Comparison of ENCODE assay signal across 11 cellular contexts in genomic region chr3:70811880-70812279, GRCh38.
A peak's percentile ranks its signal among the peaks of the same experiment; 100 is the strongest.
DNase-seq lines count a peak whose midpoint lies in the region; ATAC-seq and TF ChIP-seq lines count a peak whose summit lies in the region.
"Had no signal": no experiment of that assay in that cellular context is flagged by ENCODE, and none has a peak within 500 bp of the region (broad histone marks: within the 10 kb centered on the region; RNA-seq: fewer than 3 reads in every experiment).

No MANE protein-coding gene starts in this region.

- DNase-seq in DMS153 (lab: John Stamatoyannopoulos, UW) (peak; percentile 10), DMS153 treated with DMSO at 0.1 percent for 48 hours (lab: John Stamatoyannopoulos, UW; ENCODE audit: unreplicated experiment) (no peak), SJCRH30 (peak; percentile 39 to 58), fibroblast of pulmonary artery (ENCODE audit: low read depth) (peak; percentile 84), psoas muscle (peak; percentile 35 to 42), natural killer cell (no peak)
- DNase-seq: NCI-H2227 treated with DMSO at 0.1 percent for 48 hours; stimulated activated CD4-positive, alpha-beta T cell treated with anti-CD3 and anti-CD28 coated beads, Interleukin-1b, Interleukin-23, amount 100 ng/mL, for 48 hours; thyroid gland had no signal

- no peak overlapping the region for H3K27ac Mint-ChIP-seq in natural killer cell

- no peaks in the 10 kb centered on the region for H3K4me1 Mint-ChIP-seq in natural killer cell

- H3K4me1 ChIP-seq in SJCRH30 = no peaks in the 10 kb centered on the region; the same call in 1 of the 2 replicates
- H3K4me1 ChIP-seq in psoas muscle = no peaks in the 10 kb centered on the region
- H3K4me1 ChIP-seq: thyroid gland had no signal

- peaks cover 5 to 25% of the 10 kb centered on the region in 2 donors for H3K27me3 Mint-ChIP-seq in natural killer cell (ENCODE audit: low read depth in 2 of 2)

- H3K36me3 ChIP-seq in SJCRH30 = no peaks in the 10 kb centered on the region
- H3K36me3 ChIP-seq in psoas muscle (ENCODE audit: insufficient read depth in 1 of 2, low read depth in 1 of 2) = no peaks in the 10 kb centered on the region
- H3K36me3 ChIP-seq: thyroid gland had no signal

- no peaks in the 10 kb centered on the region for H3K27me3 ChIP-seq in SJCRH30
- no peaks in the 10 kb centered on the region for H3K27me3 ChIP-seq in psoas muscle (ENCODE audit: insufficient read depth in 3 of 3, low read length in 2 of 3)
- H3K27me3 ChIP-seq: thyroid gland had no signal

- H3K4me3 ChIP-seq in SJCRH30 (no peak overlapping the region), fibroblast of pulmonary artery (replicated peaks; ENCODE audit: low read depth, low read length) (no peak overlapping the region), psoas muscle (no peak overlapping the region)
- H3K4me3 ChIP-seq: thyroid gland had no signal

- TF ChIP-seq CTCF in fibroblast of pulmonary artery (IDR thresholded peaks at IDR 0.05; ENCODE audit: low read length, missing control alignments) (no peak), psoas muscle (IDR thresholded peaks at IDR 0.05) (no peak), natural killer cell (IDR thresholded peaks at IDR 0.05) (no peak)

- WGBS in psoas muscle, 3 donors = 5 to 11% (median 9%) methylated on average over 2 of the region's 2 CpGs

- H3K9me3 Mint-ChIP-seq in natural killer cell = no peaks in the 10 kb centered on the region

- ATAC-seq in psoas muscle = peak in 3 of 4 donors; percentile 37 to 74 (median 63)
- ATAC-seq in natural killer cell = no peak
- no peak for ATAC-seq in GM21526 (IDR thresholded peaks at IDR 0.05; ENCODE audit: low FRiP score, unreplicated experiment)
- ATAC-seq in HG03139 (IDR thresholded peaks at IDR 0.05; ENCODE audit: unreplicated experiment) = no peak

- no peaks in the 10 kb centered on the region for H3K36me3 Mint-ChIP-seq in natural killer cell

- H3K4me3 Mint-ChIP-seq in natural killer cell = no peak overlapping the region

- intact Hi-C loops in psoas muscle (cut with DNase I) = no loop called here
- intact Hi-C loops in natural killer cell (cut with micrococcal nuclease) = no loop called here

- H3K27ac ChIP-seq in SJCRH30 (peak overlapping the region; percentile 1; the same call in 1 of the 2 replicates), psoas muscle (no peak overlapping the region)
- H3K27ac ChIP-seq: thyroid gland had no signal

- H3K9me3 ChIP-seq in SJCRH30 (replicated peaks) = no peaks in the 10 kb centered on the region
- no peaks in the 10 kb centered on the region for H3K9me3 ChIP-seq in psoas muscle
- H3K9me3 ChIP-seq: thyroid gland had no signal

Comparison
In these comparisons a context has a peak if more than half of its experiments do, and no peak if none do; other contexts are left out.
1. DNase-seq: peak in DMS153 (single experiment), SJCRH30 (2 of 2), fibroblast of pulmonary artery (single experiment) and psoas muscle (2 of 2); none in DMS153 treated with DMSO at 0.1 percent for 48 hours (single experiment) and natural killer cell (single experiment).
2. ATAC-seq: peak in psoas muscle (3 of 4); none in natural killer cell (0 of 3), GM21526 (single experiment) and HG03139 (single experiment).